ENCODE assay signal across 9 cellular contexts in the genomic region with DNA sequence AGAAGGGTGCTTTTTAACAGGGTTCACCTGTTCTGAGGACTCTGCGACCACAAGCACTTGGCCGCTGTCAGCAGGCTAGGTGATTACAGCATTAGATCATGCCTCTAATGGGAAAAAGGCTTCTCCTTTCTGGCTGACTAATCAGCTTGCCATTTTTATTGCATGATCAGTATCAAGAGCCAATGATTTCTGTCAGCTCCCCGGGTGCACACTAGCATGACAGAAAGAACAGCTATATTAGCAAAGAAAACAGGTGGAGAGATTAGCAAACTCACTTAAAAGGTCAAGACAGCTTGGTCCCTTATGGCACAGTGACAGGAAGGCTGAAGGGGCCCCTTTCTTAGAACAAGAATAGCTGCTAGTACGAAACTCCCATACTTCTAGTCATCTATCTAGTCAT.
DNase-seq lines count a peak whose midpoint lies in the region; ATAC-seq and TF ChIP-seq lines count a peak whose summit lies in the region.
"Had no signal": no experiment of that assay in that cellular context is flagged by ENCODE, and none has a peak within 500 bp of the region (broad histone marks: within the 10 kb centered on the region; RNA-seq: fewer than 3 reads in every experiment).

No MANE protein-coding gene starts in this region.

- intact Hi-C loops in activated CD4-positive, alpha-beta memory T cell treated with anti-CD3 and anti-CD28 coated beads for 36 hours (cut with micrococcal nuclease): loop anchor here (5.0 kb wide), 2 partner anchors 778 to 793 kb away; a partner anchor contains a TSS
- intact Hi-C loops in psoas muscle (cut with DNase I): loop anchor here (2.0 to 10.0 kb wide), 5 partner anchors 121 to 328 kb away; a partner anchor contains a TSS
- intact Hi-C loops in CD8-positive, alpha-beta T cell (cut with DNase I, micrococcal nuclease): loop anchor here (2.0 to 5.0 kb wide), 3 partner anchors 239 to 247 kb away; no protein-coding TSS in a partner anchor

- WGBS in psoas muscle, 3 donors: 25 to 39% (median 26%) methylated on average over 4 of the region's 4 CpGs

- H3K4me1 ChIP-seq in psoas muscle: peaks cover 44% of the 10 kb centered on the region
- H3K4me1 ChIP-seq in CD8-positive, alpha-beta T cell (ENCODE audit: insufficient read depth, low read length): no peaks in the 10 kb centered on the region

- no peaks in the 10 kb centered on the region for H3K36me3 Mint-ChIP-seq in activated CD4-positive, alpha-beta memory T cell treated with anti-CD3 and anti-CD28 coated beads for 36 hours
- no peaks in the 10 kb centered on the region for H3K36me3 Mint-ChIP-seq in CD8-positive, alpha-beta T cell
- H3K36me3 Mint-ChIP-seq in T-helper 17 cell (ENCODE audit: low read depth): no peaks in the 10 kb centered on the region

- peak overlapping the region; percentile 65 for H3K27ac ChIP-seq in psoas muscle
- H3K27ac ChIP-seq in CD8-positive, alpha-beta T cell (ENCODE audit: low read depth, low read length): no peak overlapping the region

- no peak overlapping the region for H3K4me3 Mint-ChIP-seq in activated CD4-positive, alpha-beta memory T cell treated with anti-CD3 and anti-CD28 coated beads for 36 hours
- H3K4me3 Mint-ChIP-seq in CD8-positive, alpha-beta T cell: no peak overlapping the region
- H3K4me3 Mint-ChIP-seq in T-helper 17 cell: no peak overlapping the region
- H3K4me3 Mint-ChIP-seq: dendritic cell treated with granulocyte-macrophage colony-stimulating factor and Interleukin-4, amounts not matched to agents 40 ng/mL and 50 ng/mL, for 4 days had no signal

- H3K9me3 ChIP-seq in psoas muscle: no peaks in the 10 kb centered on the region
- H3K9me3 ChIP-seq in CD8-positive, alpha-beta T cell (ENCODE audit: low read length): no peaks in the 10 kb centered on the region
- H3K9me3 ChIP-seq in T-helper 17 cell (ENCODE audit: control insufficient read depth, low read length, poor library complexity, severe bottlenecking): no peaks in the 10 kb centered on the region

- peak; percentile 62 for DNase-seq in AG09319 (ENCODE audit: extremely low read depth, low read depth)
- peak; percentile 65 for DNase-seq in activated CD4-positive, alpha-beta memory T cell treated with anti-CD3 and anti-CD28 coated beads for 36 hours
- DNase-seq in psoas muscle: peak; percentile 52 to 59
- no peak for DNase-seq in CD8-positive, alpha-beta T cell
- no peak for DNase-seq in Kasumi-1 (lab: John Stamatoyannopoulos, UW)
- DNase-seq in T-helper 17 cell: no peak

- H3K36me3 ChIP-seq in psoas muscle (ENCODE audit: insufficient read depth in 1 of 2, low read depth in 1 of 2): no peaks in the 10 kb centered on the region
- no peaks in the 10 kb centered on the region for H3K36me3 ChIP-seq in CD8-positive, alpha-beta T cell (ENCODE audit: insufficient read depth, low read length)

- H3K4me1 Mint-ChIP-seq in activated CD4-positive, alpha-beta memory T cell treated with anti-CD3 and anti-CD28 coated beads for 36 hours (ENCODE audit: low read depth): peaks cover 86% of the 10 kb centered on the region
- H3K4me1 Mint-ChIP-seq in CD8-positive, alpha-beta T cell (ENCODE audit: low read depth): peaks cover 10% of the 10 kb centered on the region
- peaks cover 35% of the 10 kb centered on the region for H3K4me1 Mint-ChIP-seq in T-helper 17 cell

- ATAC-seq in GM18907 (IDR thresholded peaks at IDR 0.05; ENCODE audit: unreplicated experiment) (peak; percentile 49), HG03108 (IDR thresholded peaks at IDR 0.05; ENCODE audit: unreplicated experiment) (peak; percentile 42), psoas muscle (peak; percentile 87 to 93 (median 88)), T-helper 17 cell (no peak)
- ATAC-seq in CD8-positive, alpha-beta T cell: no peak

- H3K9me3 Mint-ChIP-seq in activated CD4-positive, alpha-beta memory T cell treated with anti-CD3 and anti-CD28 coated beads for 36 hours: no peaks in the 10 kb centered on the region
- H3K9me3 Mint-ChIP-seq in CD8-positive, alpha-beta T cell: no peaks in the 10 kb centered on the region
- H3K9me3 Mint-ChIP-seq: dendritic cell treated with granulocyte-macrophage colony-stimulating factor and Interleukin-4, amounts not matched to agents 40 ng/mL and 50 ng/mL, for 4 days had no signal

- H3K27me3 Mint-ChIP-seq in activated CD4-positive, alpha-beta memory T cell treated with anti-CD3 and anti-CD28 coated beads for 36 hours: no peaks in the 10 kb centered on the region
- H3K27me3 Mint-ChIP-seq in CD8-positive, alpha-beta T cell (ENCODE audit: low read depth): peaks cover 17% of the 10 kb centered on the region
- peaks cover 19% of the 10 kb centered on the region for H3K27me3 Mint-ChIP-seq in T-helper 17 cell

- H3K27ac Mint-ChIP-seq in activated CD4-positive, alpha-beta memory T cell treated with anti-CD3 and anti-CD28 coated beads for 36 hours: peak overlapping the region; percentile 90
- H3K27ac Mint-ChIP-seq in CD8-positive, alpha-beta T cell: no peak overlapping the region
- H3K27ac Mint-ChIP-seq in T-helper 17 cell: no peak overlapping the region

- H3K4me3 ChIP-seq in psoas muscle: no peak overlapping the region
- no peak overlapping the region for H3K4me3 ChIP-seq in CD8-positive, alpha-beta T cell (ENCODE audit: low read depth, low read length)

- no peaks in the 10 kb centered on the region for H3K27me3 ChIP-seq in psoas muscle (ENCODE audit: insufficient read depth in 3 of 3, low read length in 2 of 3)
- H3K27me3 ChIP-seq in CD8-positive, alpha-beta T cell (ENCODE audit: insufficient read depth, low read length): no peaks in the 10 kb centered on the region

- POLR2A ChIA-PET in activated CD4-positive, alpha-beta memory T cell treated with anti-CD3 and anti-CD28 coated beads for 36 hours (lab: Charles Lee): interaction anchor here (0.5 to 3.6 kb wide), 9 partner anchors 9 to 236 kb away, joined by 3 to 42 read pairs (median 4); a partner anchor contains a TSS
- POLR2A ChIA-PET in CD8-positive, alpha-beta T cell (lab: Charles Lee): no interaction called here

- TF ChIP-seq CTCF in AG09319 (IDR thresholded peaks at IDR 0.05; ENCODE audit: low read depth, low read length) (no peak), psoas muscle (IDR thresholded peaks at IDR 0.05) (no peak)
- TF ChIP-seq CTCF in CD8-positive, alpha-beta T cell (IDR thresholded peaks at IDR 0.05): no peak

- CTCF ChIA-PET in activated CD4-positive, alpha-beta memory T cell treated with anti-CD3 and anti-CD28 coated beads for 36 hours (lab: Charles Lee): interaction anchor here (0.9 to 2.8 kb wide), 9 partner anchors 9 to 327 kb away, joined by 3 to 13 read pairs (median 5); no protein-coding TSS in a partner anchor
- CTCF ChIA-PET in CD8-positive, alpha-beta T cell (lab: Charles Lee): interaction anchor here (1.4 to 4.2 kb wide), 4 partner anchors 8 to 246 kb away, joined by 3 to 28 read pairs (median 22); no protein-coding TSS in a partner anchor

Comparison
In these comparisons a context has a peak if more than half of its experiments do, and no peak if none do; other contexts are left out.
1. DNase-seq: peak in AG09319 (single experiment), activated CD4-positive, alpha-beta memory T cell treated with anti-CD3 and anti-CD28 coated beads for 36 hours (single experiment) and psoas muscle (2 of 2); none in CD8-positive, alpha-beta T cell (0 of 7), Kasumi-1 (0 of 2) and T-helper 17 cell (0 of 3).
2. ATAC-seq: peak in GM18907 (single experiment), HG03108 (single experiment) and psoas muscle (4 of 4); none in CD8-positive, alpha-beta T cell (single experiment) and T-helper 17 cell (single experiment).